ENCODE assay signal across 8 cellular contexts in the genomic region with DNA sequence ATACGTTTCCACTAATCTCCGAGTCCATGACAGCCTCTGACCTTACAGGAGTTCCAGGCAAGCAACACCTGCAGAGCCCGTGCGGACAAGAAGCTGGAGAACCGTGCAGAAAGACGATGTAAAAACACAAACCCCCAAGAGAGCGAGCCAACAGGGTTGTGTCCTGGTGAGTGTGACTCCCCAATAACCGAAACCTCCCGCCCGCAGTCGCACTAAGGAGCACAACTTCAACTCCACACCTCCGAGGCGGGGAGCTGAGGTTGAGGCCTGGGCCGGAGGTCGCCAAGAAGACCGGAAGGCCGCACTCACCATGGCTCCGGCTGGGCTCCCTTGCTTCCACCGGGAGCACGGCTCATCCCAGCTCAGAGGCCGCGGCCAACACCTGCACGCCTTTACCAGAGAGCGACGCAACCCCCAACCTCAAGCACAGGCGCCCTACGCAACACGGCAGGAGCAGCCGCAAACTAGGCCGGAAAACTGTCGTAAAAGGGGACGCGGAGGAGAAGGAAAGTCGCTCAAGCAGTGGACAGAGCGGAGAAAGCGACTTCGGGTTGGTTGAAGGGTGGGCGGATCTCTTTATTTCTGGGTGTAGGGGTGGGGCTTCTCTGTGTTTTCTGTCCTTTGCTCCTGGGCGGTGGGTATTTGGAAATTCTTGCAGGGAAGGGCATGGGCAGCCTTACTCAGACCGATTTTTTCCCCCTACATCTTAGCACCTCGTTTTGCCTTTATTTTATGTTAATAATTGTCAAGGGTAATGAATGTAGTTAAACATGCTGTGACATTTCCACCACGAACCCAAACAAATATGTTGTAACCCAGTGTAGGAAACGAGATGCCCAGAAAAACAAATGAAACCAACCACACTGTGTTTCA. TPM values are rescaled to one million over a fixed set of nuclear protein-coding genes. Genes with fewer than 3 reads are reported as not detected.
DNase-seq lines count a peak whose midpoint lies in the region; ATAC-seq and TF ChIP-seq lines count a peak whose summit lies in the region.

A gene (minus strand): TSS at position 446 of the 873 bp plus-strand sequence. CDS start 134 bp downstream, at position 312.

- no peaks in the 10 kb centered on the region for H3K9me3 Mint-ChIP-seq in HFFc6
- no peaks in the 10 kb centered on the region for H3K9me3 Mint-ChIP-seq in activated naive CD4-positive, alpha-beta T cell treated with anti-CD3 and anti-CD28 coated beads, Interleukin-2, amount 10 ng/mL, durations not matched to agents 7 days and 5 days

- H3K4me3 ChIP-seq in NB4 (ENCODE audit: low read depth, low read length) (peak within 1 kb of the TSS; percentile 99), SK-N-MC (peak within 1 kb of the TSS; percentile 97), gastroesophageal sphincter (peak within 1 kb of the TSS; percentile 55 to 72), neutrophil (ENCODE audit: low read depth in 1 of 2, low read length in 1 of 2) (peak within 1 kb of the TSS; percentile 58 to 77)

- H3K27ac ChIP-seq in SK-N-MC (peak within 1 kb of the TSS; percentile 46; the same call in 1 of the 2 replicates), gastroesophageal sphincter (peak within 1 kb of the TSS; percentile 64 to 92 (median 90)), neutrophil (peak within 1 kb of the TSS; percentile 62), substantia nigra (ENCODE audit: low read depth, low read length, poor library complexity, severe bottlenecking) (peak within 1 kb of the TSS; percentile 78)

- no peaks in the 10 kb centered on the region; the same call in 1 of the 2 replicates for H3K27me3 Mint-ChIP-seq in HFFc6 (ENCODE audit: insufficient read depth)
- no peaks in the 10 kb centered on the region for H3K27me3 Mint-ChIP-seq in activated naive CD4-positive, alpha-beta T cell treated with anti-CD3 and anti-CD28 coated beads, Interleukin-2, amount 10 ng/mL, durations not matched to agents 7 days and 5 days

- H3K36me3 ChIP-seq in SK-N-MC (ENCODE audit: insufficient read depth, low read length) (peaks cover 28% of the 10 kb centered on the region), gastroesophageal sphincter (peaks cover 0 to 23% of the 10 kb centered on the region in 2 donors), neutrophil (peaks cover 10% of the 10 kb centered on the region)

- H3K27me3 ChIP-seq in gastroesophageal sphincter (no peaks in the 10 kb centered on the region), neutrophil (peaks cover 24% of the 10 kb centered on the region)

- CTCF ChIA-PET in activated naive CD4-positive, alpha-beta T cell treated with anti-CD3 and anti-CD28 coated beads, Interleukin-2, amount 10 ng/mL, durations not matched to agents 7 days and 5 days (lab: Charles Lee), result no interaction called here

- H3K36me3 Mint-ChIP-seq in HFFc6 (ENCODE audit: low read depth), result peaks cover 16% of the 10 kb centered on the region
- H3K36me3 Mint-ChIP-seq in activated naive CD4-positive, alpha-beta T cell treated with anti-CD3 and anti-CD28 coated beads, Interleukin-2, amount 10 ng/mL, durations not matched to agents 7 days and 5 days, result peaks cover 24% of the 10 kb centered on the region

- peak within 1 kb of the TSS; percentile 85 for H3K9ac ChIP-seq in SK-N-MC (ENCODE audit: insufficient read length)

- H3K4me1 ChIP-seq in gastroesophageal sphincter, result peaks cover 5 to 35% (median 8%) of the 10 kb centered on the region in 3 donors
- H3K4me1 ChIP-seq in neutrophil (ENCODE audit: control insufficient read depth in 1 of 2, insufficient read depth in 1 of 2, low read depth in 1 of 2, low read length in 1 of 2), result peaks cover 12 to 17% of the 10 kb centered on the region in 2 experiments

- DNase-seq in GM04503 (ENCODE audit: low read depth) (peak; percentile 84), HFFc6 (peak; percentile 97), NB4 (ENCODE audit: low read depth) (peak; percentile 96), SK-N-MC (ENCODE audit: low read depth, low spot score) (peak; percentile 96), substantia nigra (lab: John Stamatoyannopoulos, UW) (peak; percentile 48 to 95 (median 87))
- DNase-seq in activated naive CD4-positive, alpha-beta T cell treated with anti-CD3 and anti-CD28 coated beads, Interleukin-2, amount 10 ng/mL, durations not matched to agents 7 days and 5 days, result peak; percentile 95

- peaks cover 39% of the 10 kb centered on the region for H3K4me1 Mint-ChIP-seq in HFFc6 (ENCODE audit: low read depth)
- peaks cover 27% of the 10 kb centered on the region for H3K4me1 Mint-ChIP-seq in activated naive CD4-positive, alpha-beta T cell treated with anti-CD3 and anti-CD28 coated beads, Interleukin-2, amount 10 ng/mL, durations not matched to agents 7 days and 5 days

- H3K27ac Mint-ChIP-seq in HFFc6, result peak within 1 kb of the TSS; percentile 89
- peak within 1 kb of the TSS; percentile 89 for H3K27ac Mint-ChIP-seq in activated naive CD4-positive, alpha-beta T cell treated with anti-CD3 and anti-CD28 coated beads, Interleukin-2, amount 10 ng/mL, durations not matched to agents 7 days and 5 days

- TF ChIP-seq POLR2A in NB4 (IDR thresholded peaks at IDR 0.05; ENCODE audit: extremely low read depth, insufficient read length), result peak; percentile 78
- TF ChIP-seq POLR2A in gastroesophageal sphincter (IDR thresholded peaks at IDR 0.05), result peak; percentile 75 to 79

- no peak for TF ChIP-seq EP300 in gastroesophageal sphincter (IDR thresholded peaks at IDR 0.05)

- H3K9me3 ChIP-seq in SK-N-MC (ENCODE audit: low read depth, low read length) (no peaks in the 10 kb centered on the region), gastroesophageal sphincter (no peaks in the 10 kb centered on the region), neutrophil (no peaks in the 10 kb centered on the region)

- 0% methylated on average over 10 to 12 of the region's 43 CpGs for WGBS in gastroesophageal sphincter (ENCODE audit: low coverage in 1 of 2), 2 donors

- peak within 1 kb of the TSS; percentile 99 for H3K4me3 Mint-ChIP-seq in HFFc6
- H3K4me3 Mint-ChIP-seq in activated naive CD4-positive, alpha-beta T cell treated with anti-CD3 and anti-CD28 coated beads, Interleukin-2, amount 10 ng/mL, durations not matched to agents 7 days and 5 days, result peak within 1 kb of the TSS; percentile 90

- ATAC-seq in gastroesophageal sphincter, result peak; percentile 99

- no peak for TF ChIP-seq CTCF in HFFc6 (IDR thresholded peaks at IDR 0.05)
- no peak for TF ChIP-seq CTCF in NB4 (IDR thresholded peaks at IDR 0.05; ENCODE audit: low read depth, low read length)
- TF ChIP-seq CTCF in gastroesophageal sphincter (IDR thresholded peaks at IDR 0.05), result no peak
- no peak for TF ChIP-seq CTCF in neutrophil (IDR thresholded peaks at IDR 0.05)

RNA-seq across cellular contexts. Expression of the gene that starts here (rescaled TPM):
- total RNA-seq in HFFc6 (2021; fragmentation: NEBNext Ultra II Directional; extraction: Animal tissue kit (Norgen Biotek cat#: 25700)), result 10 to 100 TPM; 33.1 to 39.2 (median 37.2) TPM
- total RNA-seq in gastroesophageal sphincter, result 10 to 100 TPM; 24.6 to 67.6 (median 46.0) TPM

Comparison
In these comparisons a context has a peak if more than half of its experiments do, and no peak if none do; other contexts are left out.
1. Peak in every context shown above with its lines: DNase-seq, ATAC-seq, H3K4me3 ChIP-seq and H3K27ac ChIP-seq.